ENCODE assay signal across 1 cellular context in the genomic region with DNA sequence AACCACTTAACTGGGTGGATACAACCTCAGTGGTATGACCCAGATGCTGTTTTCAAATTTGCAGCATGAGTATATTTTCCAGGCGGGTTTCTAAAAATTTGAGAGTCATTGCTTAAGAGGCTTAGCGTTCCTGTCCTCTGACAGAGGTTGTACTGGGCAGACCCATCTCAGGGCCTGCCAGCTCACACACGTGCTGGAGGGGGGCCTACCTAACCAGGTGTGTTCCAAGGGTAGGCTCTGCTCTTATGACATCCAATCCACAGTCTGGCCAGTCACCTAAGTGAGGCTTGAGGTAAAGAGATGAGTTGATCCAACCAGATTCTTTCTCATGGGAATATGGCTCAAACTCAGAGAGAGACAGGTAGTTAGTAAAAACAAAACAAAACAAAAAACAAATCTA.
A peak's percentile ranks its signal among the peaks of the same experiment; 100 is the strongest.
TF ChIP-seq lines count a peak whose summit lies in the region.

No MANE protein-coding gene starts in this region.

TF ChIP-seq in K562, 482 proteins besides CTCF, POLR2A, EP300 and RAD21 (continued from another document):
- TF ChIP-seq, protein P1, sequence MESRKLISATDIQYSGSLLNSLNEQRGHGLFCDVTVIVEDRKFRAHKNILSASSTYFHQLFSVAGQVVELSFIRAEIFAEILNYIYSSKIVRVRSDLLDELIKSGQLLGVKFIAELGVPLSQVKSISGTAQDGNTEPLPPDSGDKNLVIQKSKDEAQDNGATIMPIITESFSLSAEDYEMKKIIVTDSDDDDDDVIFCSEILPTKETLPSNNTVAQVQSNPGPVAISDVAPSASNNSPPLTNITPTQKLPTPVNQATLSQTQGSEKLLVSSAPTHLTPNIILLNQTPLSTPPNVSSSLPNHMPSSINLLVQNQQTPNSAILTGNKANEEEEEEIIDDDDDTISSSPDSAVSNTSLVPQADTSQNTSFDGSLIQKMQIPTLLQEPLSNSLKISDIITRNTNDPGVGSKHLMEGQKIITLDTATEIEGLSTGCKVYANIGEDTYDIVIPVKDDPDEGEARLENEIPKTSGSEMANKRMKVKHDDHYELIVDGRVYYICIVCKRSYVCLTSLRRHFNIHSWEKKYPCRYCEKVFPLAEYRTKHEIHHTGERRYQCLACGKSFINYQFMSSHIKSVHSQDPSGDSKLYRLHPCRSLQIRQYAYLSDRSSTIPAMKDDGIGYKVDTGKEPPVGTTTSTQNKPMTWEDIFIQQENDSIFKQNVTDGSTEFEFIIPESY (CRISPR knock-in tag; IDR thresholded peaks at IDR 0.05), result 0 out of 2 replicates have a peak, but pooled peaks have one; percentile 24
